In genomic region chr9:89555016-89555415, GRCh38 we compare ENCODE assay signal across 20 cellular contexts.
"Had no signal": no experiment of that assay in that cellular context is flagged by ENCODE, and none has a peak within 500 bp of the region (broad histone marks: within the 10 kb centered on the region; RNA-seq: fewer than 3 reads in every experiment).

No MANE protein-coding gene starts in this region.

- ATAC-seq: gastroesophageal sphincter; naive thymus-derived CD4-positive, alpha-beta T cell had no signal

- H3K9me3 ChIP-seq: colonic mucosa, gastroesophageal sphincter, mucosa of descending colon, right atrium auricular region, stomach, thoracic aorta, uterus had no signal

- H3K9me3 Mint-ChIP-seq: activated T-helper 2 cell treated with anti-CD3 and anti-CD28 coated beads, Interferon-gamma antibody, Interleukin-2, Interleukin-4, amounts not matched to agents 10 μg/mL and 5 μg/mL and 100 μg/mL, durations not matched to agents 14 hours and 24 hours and 36 hours; naive thymus-derived CD4-positive, alpha-beta T cell had no signal

- H3K36me3 ChIP-seq: colonic mucosa, gastroesophageal sphincter, heart right ventricle, right atrium auricular region, stomach, thoracic aorta, uterus had no signal

- H3K36me3 Mint-ChIP-seq: brain; naive thymus-derived CD4-positive, alpha-beta T cell had no signal

- H3K4me1 Mint-ChIP-seq: brain had no signal

- H3K4me3 Mint-ChIP-seq: brain; naive thymus-derived CD4-positive, alpha-beta T cell had no signal

- H3K4me3 ChIP-seq: colonic mucosa, gastroesophageal sphincter, heart right ventricle, mucosa of descending colon, right atrium auricular region, stomach, thoracic aorta, uterus had no signal

- H3K27ac Mint-ChIP-seq: activated T-helper 2 cell treated with anti-CD3 and anti-CD28 coated beads, Interferon-gamma antibody, Interleukin-2, Interleukin-4, amounts not matched to agents 10 μg/mL and 5 μg/mL and 100 μg/mL, durations not matched to agents 14 hours and 24 hours and 36 hours; brain; progenitor cell of endocrine pancreas had no signal

- H3K27me3 ChIP-seq: colonic mucosa, right atrium auricular region, stomach, uterus had no signal

- DNase-seq: activated CD4-positive, alpha-beta T cell treated with anti-CD3 and anti-CD28 coated beads, Interleukin-2, amount 50 U/mL, for 4 hours; activated CD4-positive, CD25-positive, alpha-beta regulatory T cell treated with anti-CD3 and anti-CD28 coated beads, Interleukin-2, amount 50 U/mL, for 72 hours; activated naive CD4-positive, alpha-beta T cell treated with anti-CD3 and anti-CD28 coated beads, Interleukin-2, amount 50 U/mL, for 16 hours; amniotic stem cell; central memory CD4-positive, alpha-beta T cell; colonic mucosa; heart right ventricle; mammary epithelial cell; mucosa of descending colon; naive thymus-derived CD4-positive, alpha-beta T cell; stimulated activated CD4-positive, alpha-beta T cell treated with anti-CD3 and anti-CD28 coated beads, Interleukin-4, amount 100 ng/mL, for 24 hours; stomach; uterus had no signal

- H3K27ac ChIP-seq: colonic mucosa, gastroesophageal sphincter, right atrium auricular region, thoracic aorta, uterus had no signal

- H3K4me1 ChIP-seq: gastroesophageal sphincter, uterus had no signal

- FAIRE-seq: endometrium had no signal
